29 cellular contexts compared by ENCODE assay signal in the genomic region with DNA sequence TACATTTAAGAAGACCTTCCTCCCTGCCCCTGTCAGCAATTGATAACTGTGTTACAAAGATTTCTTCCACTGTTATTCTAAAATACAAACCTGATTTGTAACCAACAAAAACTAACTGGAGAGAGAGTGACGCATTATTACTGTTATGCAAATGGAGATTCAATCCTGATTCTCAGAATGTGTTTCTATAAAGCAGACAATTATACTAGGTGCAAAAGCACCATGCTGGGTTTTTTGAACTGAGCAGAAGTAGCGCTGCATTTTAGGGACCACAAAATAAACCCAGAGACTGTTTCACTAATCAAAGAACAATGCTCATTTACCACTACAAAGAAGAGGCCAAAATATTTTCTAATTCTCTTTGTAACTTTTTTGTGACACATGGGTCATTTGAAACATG. TPM values are rescaled to one million over a fixed set of nuclear protein-coding genes. Genes with fewer than 3 reads are reported as not detected.
DNase-seq lines count a peak whose midpoint lies in the region; ATAC-seq, FAIRE-seq and TF ChIP-seq lines count a peak whose summit lies in the region.
"Had no signal": no experiment of that assay in that cellular context is flagged by ENCODE, and none has a peak within 500 bp of the region (broad histone marks: within the 10 kb centered on the region; RNA-seq: fewer than 3 reads in every experiment).

No MANE protein-coding gene starts in this region.

- intact Hi-C loops in GM12878 (cut with micrococcal nuclease; ENCODE audit: unreplicated experiment) (loop anchor here (2.0 kb wide), 1 partner anchor 149 kb away; no protein-coding TSS in a partner anchor), posterior cingulate gyrus (cut with DNase I) (loop anchor here (10.0 kb wide), 1 partner anchor 265 kb away; no protein-coding TSS in a partner anchor)

- no peak; a peak in 1 of 4 replicates for TF ChIP-seq EP300 in GM12878 (IDR thresholded peaks at IDR 0.05; ENCODE audit: borderline replicate concordance in 1 of 2, control insufficient read depth in 1 of 2, low read depth in 2 of 2, low read length in 2 of 2)

- FAIRE-seq in GM12878 (lab: Jason Lieb, UNC) = no peak
- FAIRE-seq: HTR-8/SVneo had no signal

- no peak for TF ChIP-seq RAD21 in GM12878 (IDR thresholded peaks at IDR 0.05; ENCODE audit: insufficient read depth, low read depth, low read length)

- H4K20me1 ChIP-seq in GM12878 (ENCODE audit: control insufficient read depth, insufficient read depth) = no peaks in the 10 kb centered on the region
- H4K20me1 ChIP-seq: BLaER1 treated with 17β-estradiol and CSF1 and Interleukin-3, amounts not matched to agents 10 nM and 100 nM had no signal

- POLR2A ChIA-PET in GM12878 (lab: Charles Lee) = no interaction called here

- H3K4me1 ChIP-seq in GM12878 (ENCODE audit: control insufficient read depth, insufficient read depth, low read length) = no peaks in the 10 kb centered on the region
- H3K4me1 ChIP-seq: Caco-2 had no signal

- BruUV-seq in GM12878 (replicated peaks; lab: Mats Ljungman, UMichigan) = no TSS peak

- 71% methylated on average over 2 of the region's 2 CpGs for WGBS in GM12878 (ENCODE audit: insufficient coverage, insufficient replicate concordance, low lambda C conversion rate, missing lambda C conversion rate)

- SMC1A ChIA-PET in GM12878 (lab: Charles Lee; ENCODE audit: uncharacterized antibody, unreplicated experiment) = no interaction called here

- peak; percentile 21 for DNase-seq in NCI-H2107 treated with DMSO at 0.1 percent for 48 hours (lab: John Stamatoyannopoulos, UW; ENCODE audit: unreplicated experiment)
- DNase-seq in NCI-H2107 (lab: John Stamatoyannopoulos, UW) = no peak
- DNase-seq in GM12878 (ENCODE audit: low read depth, low spot score) = no peak
- DNase-seq in NCI-H1417 (lab: John Stamatoyannopoulos, UW) = no peak
- DNase-seq in posterior cingulate gyrus = no peak
- DNase-seq: ACHN; Caco-2; CD4-positive, alpha-beta memory T cell; DMS 273 treated with DMSO at 0.1 percent for 48 hours; DMS79 treated with DMSO at 0.1 percent for 48 hours; KG1; NCI-H1092 treated with DMSO at 0.1 percent for 48 hours; NCI-H2081; NCI-H2227 treated with DMSO at 0.1 percent for 48 hours; NCI-H510A; NCI-H748 treated with DMSO at 0.1 percent for 48 hours; PC-9; SHP77 treated with DMSO at 0.1 percent for 48 hours; SW 1271 had no signal

- CTCF ChIA-PET in GM12878 (lab: Yijun Ruan, JAX) = interaction anchor here (0.7 kb wide), 1 partner anchor 9 kb away, joined by 3 read pairs; no protein-coding TSS in a partner anchor

- H3K79me2 ChIP-seq in GM12878 (ENCODE audit: control insufficient read depth, insufficient read depth, low read length) = no peaks in the 10 kb centered on the region

- no peak for TF ChIP-seq POLR2A in GM12878 (IDR thresholded peaks at IDR 0.05; ENCODE audit: low read depth, low read length)

- no peak overlapping the region for H3K4me2 ChIP-seq in GM12878 (ENCODE audit: control insufficient read depth, insufficient read depth)
- H3K4me2 ChIP-seq: BLaER1 treated with 17β-estradiol and CSF1 and Interleukin-3, amounts not matched to agents 10 nM and 100 nM; GM23338; PC-9 had no signal

- in situ Hi-C loops in GM12878 (cut with MboI) = no loop called here

- H3K9me3 ChIP-seq in GM12878 (replicated peaks; ENCODE audit: control insufficient read depth, insufficient read depth, low read length) = no peaks in the 10 kb centered on the region
- H3K9me3 ChIP-seq: BLaER1 treated with 17β-estradiol and CSF1 and Interleukin-3, amounts not matched to agents 10 nM and 100 nM; Caco-2; HAP-1 had no signal

- no peak overlapping the region for H2AFZ ChIP-seq in GM12878 (ENCODE audit: control insufficient read depth, low read depth, low read length)
- H2AFZ ChIP-seq: GM23338, PC-9 had no signal

- RAD21 ChIA-PET in GM12878 (lab: Charles Lee; ENCODE audit: unreplicated experiment) = no interaction called here

- no peak overlapping the region for H3K27ac ChIP-seq in GM12878 (ENCODE audit: control insufficient read depth, insufficient read depth)
- H3K27ac ChIP-seq: 22Rv1; BLaER1 treated with 17β-estradiol and CSF1 and Interleukin-3, amounts not matched to agents 10 nM and 100 nM; PC-9; RWPE1; SK-N-MC had no signal

- no peaks in the 10 kb centered on the region for H3K36me3 ChIP-seq in GM12878 (ENCODE audit: control insufficient read depth in 2 of 2, insufficient read depth in 2 of 2, low read length in 1 of 2)
- H3K36me3 ChIP-seq: BLaER1 treated with 17β-estradiol and CSF1 and Interleukin-3, amounts not matched to agents 10 nM and 100 nM; HAP-1 had no signal

- H3K27me3 ChIP-seq in GM12878 (replicated peaks in 1 of 2; ENCODE audit: control insufficient read depth in 2 of 2, insufficient read depth in 2 of 2, low read length in 1 of 2) = peaks cover 0 to 3% of the 10 kb centered on the region in 2 experiments; a peak in 2 of 4 replicates
- H3K27me3 ChIP-seq: BLaER1 treated with 17β-estradiol and CSF1 and Interleukin-3, amounts not matched to agents 10 nM and 100 nM had no signal

- TF ChIP-seq CTCF in GM12878 (IDR thresholded peaks at IDR 0.05 in 2 of 3, conservative IDR thresholded peaks at IDR 0.05 in 1 of 3; ENCODE audit: control insufficient read depth in 2 of 3, extremely low read depth in 1 of 3, insufficient read depth in 1 of 3, low read depth in 3 of 3, low read length in 3 of 3) = no peak

- peak; percentile 59 for ATAC-seq in GM18867 (IDR thresholded peaks at IDR 0.05; ENCODE audit: unreplicated experiment)
- peak; percentile 53 for ATAC-seq in GM21619 (IDR thresholded peaks at IDR 0.05; ENCODE audit: unreplicated experiment)
- peak; percentile 74 for ATAC-seq in GM12878
- no peak for ATAC-seq in GM21717 (IDR thresholded peaks at IDR 0.05; ENCODE audit: unreplicated experiment)
- ATAC-seq: GM23338 had no signal

- H3K9ac ChIP-seq in GM12878 (ENCODE audit: control insufficient read depth, insufficient read depth, low read length) = no peak overlapping the region
- H3K9ac ChIP-seq: BLaER1 treated with 17β-estradiol and CSF1 and Interleukin-3, amounts not matched to agents 10 nM and 100 nM had no signal

- H3K4me3 ChIP-seq in GM12878 = no peak overlapping the region
- H3K4me3 ChIP-seq: BLaER1 treated with 17β-estradiol and CSF1 and Interleukin-3, amounts not matched to agents 10 nM and 100 nM; GM23338; HAP-1; PC-9; SK-N-MC had no signal

TF ChIP-seq in GM12878, 131 proteins besides CTCF, POLR2A, EP300 and RAD21 (continues in another document):
- TF ChIP-seq SREBF2 (IDR thresholded peaks at IDR 0.05; ENCODE audit: low read length) = no peak
- TF ChIP-seq PAX5 (IDR thresholded peaks at IDR 0.05; ENCODE audit: borderline replicate concordance, low read depth, low read length) = no peak
- TF ChIP-seq CREB1 (IDR thresholded peaks at IDR 0.05; ENCODE audit: low read depth) = no peak
- TF ChIP-seq MTA3 (IDR thresholded peaks at IDR 0.05; ENCODE audit: borderline replicate concordance, low read length) = no peak
- TF ChIP-seq POLR2AphosphoS2 (IDR thresholded peaks at IDR 0.05; ENCODE audit: low read depth, low read length) = no peak
- TF ChIP-seq RAD51 (IDR thresholded peaks at IDR 0.05) = no peak
- TF ChIP-seq, protein P1, sequence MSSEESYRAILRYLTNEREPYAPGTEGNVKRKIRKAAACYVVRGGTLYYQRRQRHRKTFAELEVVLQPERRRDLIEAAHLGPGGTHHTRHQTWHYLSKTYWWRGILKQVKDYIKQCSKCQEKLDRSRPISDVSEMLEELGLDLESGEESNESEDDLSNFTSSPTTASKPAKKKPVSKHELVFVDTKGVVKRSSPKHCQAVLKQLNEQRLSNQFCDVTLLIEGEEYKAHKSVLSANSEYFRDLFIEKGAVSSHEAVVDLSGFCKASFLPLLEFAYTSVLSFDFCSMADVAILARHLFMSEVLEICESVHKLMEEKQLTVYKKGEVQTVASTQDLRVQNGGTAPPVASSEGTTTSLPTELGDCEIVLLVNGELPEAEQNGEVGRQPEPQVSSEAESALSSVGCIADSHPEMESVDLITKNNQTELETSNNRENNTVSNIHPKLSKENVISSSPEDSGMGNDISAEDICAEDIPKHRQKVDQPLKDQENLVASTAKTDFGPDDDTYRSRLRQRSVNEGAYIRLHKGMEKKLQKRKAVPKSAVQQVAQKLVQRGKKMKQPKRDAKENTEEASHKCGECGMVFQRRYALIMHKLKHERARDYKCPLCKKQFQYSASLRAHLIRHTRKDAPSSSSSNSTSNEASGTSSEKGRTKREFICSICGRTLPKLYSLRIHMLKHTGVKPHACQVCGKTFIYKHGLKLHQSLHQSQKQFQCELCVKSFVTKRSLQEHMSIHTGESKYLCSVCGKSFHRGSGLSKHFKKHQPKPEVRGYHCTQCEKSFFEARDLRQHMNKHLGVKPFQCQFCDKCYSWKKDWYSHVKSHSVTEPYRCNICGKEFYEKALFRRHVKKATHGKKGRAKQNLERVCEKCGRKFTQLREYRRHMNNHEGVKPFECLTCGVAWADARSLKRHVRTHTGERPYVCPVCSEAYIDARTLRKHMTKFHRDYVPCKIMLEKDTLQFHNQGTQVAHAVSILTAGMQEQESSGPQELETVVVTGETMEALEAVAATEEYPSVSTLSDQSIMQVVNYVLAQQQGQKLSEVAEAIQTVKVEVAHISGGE (CRISPR knock-in tag; IDR thresholded peaks at IDR 0.05) = no peak

RNA-seq across cellular contexts. Expression of gene GBP6, which starts 13.6 kb away (rescaled TPM):
- 3.0 and 3.4 TPM in 2 replicates for total RNA-seq in GM12878 (2013; cell fraction: nucleolus; rRNA removed)
- not detected in 2 replicates for total RNA-seq in GM12878 (2014; rRNA removed)
- 0.04 TPM in 1 of 2 replicates, not detected in the other for total RNA-seq in GM12878 (2014; rRNA removed; fragmentation: Illumina TruSeq; extraction: Trizol)
- total RNA-seq in GM12878 (2021) = not detected in 2 replicates
- polyA plus RNA-seq in GM12878 (2011; ENCODE audit: low read depth) = not detected
- 2.7 and 3.5 TPM in 2 replicates for polyA plus RNA-seq in GM12878 (2011; rRNA removed)
- 1.6 TPM in 2 replicates for polyA plus RNA-seq in GM12878 (2011; cell fraction: cytosol; rRNA removed)
- polyA plus RNA-seq in GM12878 (2011; cell fraction: nucleus; rRNA removed) = 1.2 and 1.5 TPM in 2 replicates
- 0.09 and 0.17 TPM in 2 replicates for polyA plus RNA-seq in GM12878 (2012)
- not detected in 2 replicates for polyA plus RNA-seq in GM12878 (2014; fragmentation: Illumina TruSeq; extraction: Trizol)
- under 1 TPM in 1 of 2 experiments, not detected in 1; 0.05 TPM for polyA plus RNA-seq in GM12878 (2014; fragmentation: Nextera tagmentation; extraction: Ambion mirVana)
- polyA plus RNA-seq in GM12878 (2014; rRNA removed) = 0.03 TPM in 1 of 2 replicates, not detected in the other
- polyA plus RNA-seq in GM12878 (2016; fragmentation: Nextera tagmentation; extraction: Ambion mirVana) = not detected
- polyA minus RNA-seq in GM12878 (2011; rRNA and poly(A)+ RNA removed) = 3.1 and 3.5 TPM in 2 replicates
- polyA minus RNA-seq in GM12878 (2011; cell fraction: cytosol; rRNA and poly(A)+ RNA removed) = 1.0 and 1.5 TPM in 2 replicates
- 1.1 and 1.9 TPM in 2 replicates for polyA minus RNA-seq in GM12878 (2011; cell fraction: nucleus; rRNA and poly(A)+ RNA removed)
- total RNA-seq: Caco-2, GM23338 had no signal
- polyA plus RNA-seq: GM23338 had no signal
